13 cellular contexts compared by ENCODE assay signal in the genomic region with DNA sequence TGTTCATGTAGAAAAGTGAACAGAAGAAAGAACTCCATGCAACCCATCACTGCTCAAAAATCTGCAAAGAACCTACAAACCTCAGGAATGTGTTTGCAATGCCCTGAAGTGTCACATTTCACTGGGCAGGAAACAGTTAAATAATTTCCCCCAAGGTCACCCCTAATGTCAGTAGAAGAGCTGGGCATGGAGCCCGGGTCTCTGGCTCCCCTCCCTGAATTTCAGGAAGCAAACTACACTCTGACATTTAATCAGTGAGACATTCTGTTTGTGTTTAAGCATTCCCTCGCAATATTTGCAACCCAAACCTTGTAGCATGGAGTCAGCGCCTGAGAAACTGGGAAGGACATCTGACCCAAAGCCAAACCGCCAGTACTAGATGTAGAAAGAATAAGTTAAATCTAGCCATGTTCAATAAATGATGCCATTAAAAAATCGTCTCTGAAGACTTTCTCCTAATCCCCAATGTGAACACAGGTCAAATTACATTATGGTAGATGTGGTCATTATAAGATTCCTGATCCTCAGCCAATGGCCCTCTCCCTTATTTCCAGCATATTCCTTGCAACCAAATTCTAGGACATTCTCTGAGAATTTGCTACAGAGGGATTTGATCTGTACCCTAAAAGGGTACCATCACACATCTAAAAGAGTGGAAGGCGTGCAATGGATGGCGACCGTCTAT.
A peak's percentile ranks its signal among the peaks of the same experiment; 100 is the strongest.
DNase-seq lines count a peak whose midpoint lies in the region; ATAC-seq and TF ChIP-seq lines count a peak whose summit lies in the region.
"Had no signal": no experiment of that assay in that cellular context is flagged by ENCODE, and none has a peak within 500 bp of the region (broad histone marks: within the 10 kb centered on the region; RNA-seq: fewer than 3 reads in every experiment).

No MANE protein-coding gene starts in this region.

- ATAC-seq in sciatic nerve, result peak; percentile 30
- no peak for ATAC-seq in HG03520 (IDR thresholded peaks at IDR 0.05; ENCODE audit: unreplicated experiment)
- ATAC-seq in GM19395 (IDR thresholded peaks at IDR 0.05; ENCODE audit: unreplicated experiment), result no peak

- peaks cover 11% of the 10 kb centered on the region for H3K4me1 ChIP-seq in adipocyte (ENCODE audit: control insufficient read depth, insufficient read depth, low read length)

- H3K36me3 ChIP-seq in adipocyte (ENCODE audit: control insufficient read depth, insufficient read depth, low read length, severe bottlenecking), result no peaks in the 10 kb centered on the region

- no peaks in the 10 kb centered on the region for H3K27me3 ChIP-seq in adipocyte (replicated peaks; ENCODE audit: control insufficient read depth, insufficient read depth, low read length)

- H3K9me3 ChIP-seq in adipocyte (ENCODE audit: control insufficient read depth, low read length), result no peaks in the 10 kb centered on the region

- intact Hi-C loops in sciatic nerve (cut with DNase I), result no loop called here

- no peak overlapping the region for H3K9ac ChIP-seq in adipocyte (ENCODE audit: low read length)

- TF ChIP-seq CTCF in GM13977 (IDR thresholded peaks at IDR 0.05; ENCODE audit: extremely low read depth, insufficient read depth, missing control alignments), result no peak

- in situ Hi-C loops in GM13977 (cut with MboI; ENCODE audit: low pct_unique_long_range_greater_than_20kb, low sequenced_read_pairs, unreplicated experiment), result no loop called here

- peak; percentile 41 for DNase-seq in HCEC 1CT
- DNase-seq in adipocyte (ENCODE audit: low read depth), result peak; percentile 74
- peak; percentile 26 for DNase-seq in glomerular visceral epithelial cell (ENCODE audit: extremely low spot score)
- DNase-seq in sciatic nerve (ENCODE audit: low spot score), result no peak
- DNase-seq in GM13977 (ENCODE audit: low spot score), result no peak
- DNase-seq in NCI-H2196 treated with DMSO at 0.1 percent for 48 hours (lab: John Stamatoyannopoulos, UW; ENCODE audit: unreplicated experiment), result no peak
- DNase-seq: activated naive CD8-positive, alpha-beta T cell treated with anti-CD3 and anti-CD28 coated beads, Interleukin-2, amount 10 ng/mL, durations not matched to agents 7 days and 5 days; NCI-H1694; stimulated activated CD4-positive, alpha-beta T cell treated with anti-CD3 and anti-CD28 coated beads, Interleukin-2, amount 100 ng/mL, for 24 hours; stimulated activated naive CD4-positive, alpha-beta T cell treated with Interleukin-2 at 50 U/mL for 16 hours; T-helper 2 cell had no signal

- H3K4me3 ChIP-seq in adipocyte (ENCODE audit: low read length), result peak overlapping the region; percentile 12

Comparison
In these comparisons a context has a peak if more than half of its experiments do, and no peak if none do; other contexts are left out.
1. DNase-seq: peak in HCEC 1CT (single experiment), adipocyte (single experiment) and glomerular visceral epithelial cell (single experiment); none in sciatic nerve (single experiment), GM13977 (single experiment) and NCI-H2196 treated with DMSO at 0.1 percent for 48 hours (single experiment).